In genomic region chr12:115918763-115919162, GRCh38 we compare ENCODE assay signal across 29 cellular contexts.
"Had no signal": no experiment of that assay in that cellular context is flagged by ENCODE, and none has a peak within 500 bp of the region (broad histone marks: within the 10 kb centered on the region; RNA-seq: fewer than 3 reads in every experiment).

No MANE protein-coding gene starts in this region.

- H3K9me3 ChIP-seq: pancreas, thyroid gland had no signal

- H3K9me3 Mint-ChIP-seq: activated naive CD4-positive, alpha-beta T cell treated with anti-CD3 and anti-CD28 coated beads, Interleukin-2, amount 50 U/mL, for 24 hours; activated T-cell treated with anti-CD3 and anti-CD28 coated beads, Interleukin-2, amount 50 U/mL, for 4 hours had no signal

- H3K4me1 ChIP-seq: breast epithelium, pancreas, psoas muscle had no signal

- H3K27ac Mint-ChIP-seq: activated naive CD4-positive, alpha-beta T cell treated with anti-CD3 and anti-CD28 coated beads, Interleukin-2, amount 50 U/mL, for 24 hours; activated naive CD8-positive, alpha-beta T cell treated with anti-CD3 and anti-CD28 coated beads, Interleukin-2, amount 50 U/mL, for 24 hours; activated T-helper 17 cell treated with anti-CD3 and anti-CD28 coated beads, Interleukin-2, amount 50 U/mL, for 72 hours; naive thymus-derived CD4-positive, alpha-beta T cell; stimulated activated naive B cell treated with anti-CD40 and anti-IgM and Interleukin-4, amounts not matched to agents 10 μg/mL and 1 μg/mL and 100 μg/mL, for 72 hours had no signal

- H3K4me1 Mint-ChIP-seq: activated naive CD4-positive, alpha-beta T cell treated with anti-CD3 and anti-CD28 coated beads, Interleukin-2, amount 50 U/mL, for 24 hours; activated naive CD8-positive, alpha-beta T cell treated with anti-CD3 and anti-CD28 coated beads, Interleukin-2, amount 50 U/mL, for 24 hours; activated T-helper 17 cell treated with anti-CD3 and anti-CD28 coated beads, Interleukin-2, amount 50 U/mL, for 72 hours; neural crest cell had no signal

- DNase-seq: activated CD4-positive, alpha-beta T cell treated with anti-CD3 and anti-CD28 coated beads for 4 hours; activated CD4-positive, alpha-beta T cell treated with anti-CD3 and anti-CD28 coated beads, Interleukin-2, amount 50 U/mL, for 48 hours; activated gamma-delta T cell treated with Interleukin-2 at 50 U/mL for 16 hours; activated naive CD8-positive, alpha-beta T cell treated with anti-CD3 and anti-CD28 coated beads, Interleukin-2, amount 50 U/mL, for 24 hours; activated T-cell treated with anti-CD3 and anti-CD28 coated beads, Interleukin-2, amount 50 U/mL, for 4 hours; central memory CD4-positive, alpha-beta T cell; dermis blood vessel endothelial cell; effector CD4-positive, alpha-beta T cell; esophagus squamous epithelium; foreskin melanocyte; left ventricle myocardium inferior; naive thymus-derived CD4-positive, alpha-beta T cell; nucleus accumbens; pancreas; psoas muscle; stimulated activated CD4-positive, alpha-beta T cell treated with anti-CD3 and anti-CD28 coated beads, Interleukin-15, amount 100 ng/mL, for 24 hours; stimulated activated CD4-positive, alpha-beta T cell treated with anti-CD3 and anti-CD28 coated beads, Interleukin-2, amount 100 ng/mL, for 24 hours; stimulated activated naive B cell treated with anti-CD40 and anti-IgM and Interleukin-4, amounts not matched to agents 10 μg/mL and 1 μg/mL and 100 μg/mL, for 72 hours; stomach; thyroid gland; upper lobe of right lung had no signal

- FAIRE-seq: endometrium, pancreas had no signal

- H3K4me3 Mint-ChIP-seq: activated naive CD4-positive, alpha-beta T cell treated with anti-CD3 and anti-CD28 coated beads, Interleukin-2, amount 50 U/mL, for 24 hours; activated naive CD8-positive, alpha-beta T cell treated with anti-CD3 and anti-CD28 coated beads, Interleukin-2, amount 50 U/mL, for 24 hours; activated T-cell treated with anti-CD3 and anti-CD28 coated beads, Interleukin-2, amount 50 U/mL, for 4 hours; activated T-helper 17 cell treated with anti-CD3 and anti-CD28 coated beads, Interleukin-2, amount 50 U/mL, for 72 hours; naive thymus-derived CD4-positive, alpha-beta T cell; neural crest cell; stimulated activated naive B cell treated with anti-CD40 and anti-IgM and Interleukin-4, amounts not matched to agents 10 μg/mL and 1 μg/mL and 100 μg/mL, for 72 hours had no signal

- H3K27me3 ChIP-seq: thyroid gland had no signal

- H3K4me3 ChIP-seq: breast epithelium, esophagus squamous epithelium, left ventricle myocardium inferior, lung, pancreas, psoas muscle, stomach, thyroid gland, upper lobe of right lung had no signal

- ATAC-seq: activated naive CD8-positive, alpha-beta T cell treated with anti-CD3 and anti-CD28 coated beads, Interleukin-2, amount 50 U/mL, for 24 hours; activated T-cell treated with anti-CD3 and anti-CD28 coated beads, Interleukin-2, amount 50 U/mL, for 4 hours; activated T-helper 17 cell treated with anti-CD3 and anti-CD28 coated beads, Interleukin-2, amount 50 U/mL, for 72 hours; naive thymus-derived CD4-positive, alpha-beta T cell; pancreas; psoas muscle; stimulated activated naive B cell treated with anti-CD40 and anti-IgM and Interleukin-4, amounts not matched to agents 10 μg/mL and 1 μg/mL and 100 μg/mL, for 72 hours; upper lobe of right lung had no signal

- H3K27ac ChIP-seq: breast epithelium, epithelial cell of prostate, esophagus squamous epithelium, left ventricle myocardium inferior, pancreas, psoas muscle, stomach, thyroid gland, upper lobe of right lung, VCaP had no signal

- H3K36me3 ChIP-seq: breast epithelium, esophagus squamous epithelium, left ventricle myocardium inferior, pancreas, stomach, thyroid gland, upper lobe of right lung had no signal
